ENCODE assay signal across 8 cellular contexts in genomic region chr11:64339754-64340408, GRCh38. TPM values are rescaled to one million over a fixed set of nuclear protein-coding genes. Genes with fewer than 3 reads are reported as not detected.
DNase-seq lines count a peak whose midpoint lies in the region; ATAC-seq and TF ChIP-seq lines count a peak whose summit lies in the region.

A gene with protein sequence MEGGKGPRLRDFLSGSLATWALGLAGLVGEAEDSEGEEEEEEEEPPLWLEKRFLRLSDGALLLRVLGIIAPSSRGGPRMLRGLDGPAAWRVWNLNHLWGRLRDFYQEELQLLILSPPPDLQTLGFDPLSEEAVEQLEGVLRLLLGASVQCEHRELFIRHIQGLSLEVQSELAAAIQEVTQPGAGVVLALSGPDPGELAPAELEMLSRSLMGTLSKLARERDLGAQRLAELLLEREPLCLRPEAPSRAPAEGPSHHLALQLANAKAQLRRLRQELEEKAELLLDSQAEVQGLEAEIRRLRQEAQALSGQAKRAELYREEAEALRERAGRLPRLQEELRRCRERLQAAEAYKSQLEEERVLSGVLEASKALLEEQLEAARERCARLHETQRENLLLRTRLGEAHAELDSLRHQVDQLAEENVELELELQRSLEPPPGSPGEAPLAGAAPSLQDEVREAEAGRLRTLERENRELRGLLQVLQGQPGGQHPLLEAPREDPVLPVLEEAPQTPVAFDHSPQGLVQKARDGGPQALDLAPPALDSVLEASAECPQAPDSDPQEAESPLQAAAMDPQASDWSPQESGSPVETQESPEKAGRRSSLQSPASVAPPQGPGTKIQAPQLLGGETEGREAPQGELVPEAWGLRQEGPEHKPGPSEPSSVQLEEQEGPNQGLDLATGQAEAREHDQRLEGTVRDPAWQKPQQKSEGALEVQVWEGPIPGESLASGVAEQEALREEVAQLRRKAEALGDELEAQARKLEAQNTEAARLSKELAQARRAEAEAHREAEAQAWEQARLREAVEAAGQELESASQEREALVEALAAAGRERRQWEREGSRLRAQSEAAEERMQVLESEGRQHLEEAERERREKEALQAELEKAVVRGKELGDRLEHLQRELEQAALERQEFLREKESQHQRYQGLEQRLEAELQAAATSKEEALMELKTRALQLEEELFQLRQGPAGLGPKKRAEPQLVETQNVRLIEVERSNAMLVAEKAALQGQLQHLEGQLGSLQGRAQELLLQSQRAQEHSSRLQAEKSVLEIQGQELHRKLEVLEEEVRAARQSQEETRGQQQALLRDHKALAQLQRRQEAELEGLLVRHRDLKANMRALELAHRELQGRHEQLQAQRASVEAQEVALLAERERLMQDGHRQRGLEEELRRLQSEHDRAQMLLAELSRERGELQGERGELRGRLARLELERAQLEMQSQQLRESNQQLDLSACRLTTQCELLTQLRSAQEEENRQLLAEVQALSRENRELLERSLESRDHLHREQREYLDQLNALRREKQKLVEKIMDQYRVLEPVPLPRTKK (N-terminal part only) (plus strand): TSS chr11:64340204. CDS start chr11:64340267, 63 bp downstream.

- ATAC-seq in HG02571 (IDR thresholded peaks at IDR 0.05; ENCODE audit: unreplicated experiment): peak; percentile 51

- DNase-seq in G401 (ENCODE audit: low spot score) (no peak), NCI-H2227 (lab: John Stamatoyannopoulos, UW; ENCODE audit: unreplicated experiment) (no peak), SW 1271 (lab: John Stamatoyannopoulos, UW) (no peak)
- peak; percentile 86 to 88 for DNase-seq in activated T-cell treated with anti-CD3 and anti-CD28 coated beads, Interleukin-2, amount 50 U/mL, for 48 hours
- DNase-seq in stimulated activated CD8-positive, alpha-beta memory T cell treated with anti-CD3 and anti-CD28 coated beads, Interleukin-2, amount 100 ng/mL, for 1 hour (ENCODE audit: low read depth in 2 of 2): peak; percentile 71 to 76

- H3K27me3 ChIP-seq in OCI-LY1 (ENCODE audit: insufficient read depth, low read length) (no peaks in the 10 kb centered on the region), iPS-18a (ENCODE audit: control insufficient read depth, insufficient read depth, low read length) (peaks cover 12% of the 10 kb centered on the region)

- H3K4me3 ChIP-seq in OCI-LY1 (ENCODE audit: low read depth, low read length, poor library complexity, severe bottlenecking) (peak within 1 kb of the TSS; percentile 70), iPS-18a (ENCODE audit: low read length) (peak within 1 kb of the TSS; percentile 63)

- in situ Hi-C loops in G401 (cut with HindIII; ENCODE audit: low sequenced_read_pairs): no loop called here

- no peaks in the 10 kb centered on the region for H4K20me1 ChIP-seq in OCI-LY1 (ENCODE audit: insufficient read depth, low read length)

- TF ChIP-seq CTCF in OCI-LY1 (IDR thresholded peaks at IDR 0.05; ENCODE audit: low read length): no peak

- H2AFZ ChIP-seq in OCI-LY1 (ENCODE audit: low read length): no peak within 1 kb of the TSS

- H3K36me3 ChIP-seq in OCI-LY1 (ENCODE audit: insufficient read depth, low read length): peaks cover 28% of the 10 kb centered on the region; the same call in 1 of the 2 replicates
- H3K36me3 ChIP-seq in iPS-18a (ENCODE audit: control insufficient read depth, low read depth, low read length): no peaks in the 10 kb centered on the region

- H3K27ac ChIP-seq in OCI-LY1 (ENCODE audit: low read depth, low read length, poor library complexity, severe bottlenecking) (peak within 1 kb of the TSS; percentile 79), iPS-18a (ENCODE audit: low read length) (no peak within 1 kb of the TSS)

- H3K4me2 ChIP-seq in OCI-LY1 (ENCODE audit: low read length): peak within 1 kb of the TSS; percentile 93

- H3K79me2 ChIP-seq in OCI-LY1 (ENCODE audit: insufficient read depth, low read length): no peaks in the 10 kb centered on the region

- no peaks in the 10 kb centered on the region for H3F3A ChIP-seq in OCI-LY1 (ENCODE audit: insufficient read depth, low read length)

- H3K9ac ChIP-seq in OCI-LY1 (ENCODE audit: low read length) (peak within 1 kb of the TSS; percentile 75), iPS-18a (ENCODE audit: low read length) (peak within 1 kb of the TSS; percentile 17)

- H3K9me3 ChIP-seq in OCI-LY1 (ENCODE audit: low read length) (no peaks in the 10 kb centered on the region), iPS-18a (ENCODE audit: control insufficient read depth, low read depth, low read length) (no peaks in the 10 kb centered on the region)

- H3K4me1 ChIP-seq in OCI-LY1 (ENCODE audit: insufficient read depth, low read length, severe bottlenecking) (peaks cover 38% of the 10 kb centered on the region), iPS-18a (ENCODE audit: control insufficient read depth, low read depth, low read length) (peaks cover 12% of the 10 kb centered on the region)

- no peaks in the 10 kb centered on the region for H3K9me2 ChIP-seq in OCI-LY1 (ENCODE audit: low read depth, low read length)

RNA-seq across cellular contexts. Expression of the gene that starts here (rescaled TPM):
- 15.1 and 26.6 TPM in 2 replicates for total RNA-seq in G401 (2014; rRNA removed; shearing (Covaris generic))

Comparison
In these comparisons a context has a peak if more than half of its experiments do, and no peak if none do; other contexts are left out.
1. DNase-seq: peak in activated T-cell treated with anti-CD3 and anti-CD28 coated beads, Interleukin-2, amount 50 U/mL, for 48 hours (2 of 2) and stimulated activated CD8-positive, alpha-beta memory T cell treated with anti-CD3 and anti-CD28 coated beads, Interleukin-2, amount 100 ng/mL, for 1 hour (2 of 2); none in G401 (single experiment), NCI-H2227 (single experiment) and SW 1271 (0 of 2).